10 cellular contexts compared by ENCODE assay signal in the genomic region with DNA sequence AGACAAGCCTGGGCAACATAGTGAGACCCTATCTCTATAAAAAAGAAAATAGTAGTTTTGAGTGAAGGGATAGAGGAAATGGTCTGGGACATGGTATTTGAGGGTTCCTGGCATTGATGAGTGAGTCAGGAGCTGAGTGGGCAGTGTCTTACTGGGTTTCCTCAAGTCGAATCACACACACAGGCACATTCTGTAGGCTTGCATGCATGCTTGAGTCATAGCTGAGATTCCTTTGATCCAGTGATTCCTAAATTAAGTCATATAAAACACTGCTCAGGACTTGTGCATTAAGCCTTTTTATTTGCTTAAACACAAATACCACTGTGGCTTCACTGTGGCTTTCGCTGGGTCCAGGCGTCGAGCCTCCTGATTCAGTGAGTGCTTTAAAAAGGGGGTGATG.
DNase-seq lines count a peak whose midpoint lies in the region; ATAC-seq, FAIRE-seq and TF ChIP-seq lines count a peak whose summit lies in the region.
"Had no signal": no experiment of that assay in that cellular context is flagged by ENCODE, and none has a peak within 500 bp of the region (broad histone marks: within the 10 kb centered on the region; RNA-seq: fewer than 3 reads in every experiment).

No MANE protein-coding gene starts in this region.

- no peak overlapping the region for H3K4me3 ChIP-seq in body of pancreas

- H3K27me3 ChIP-seq in body of pancreas, result no peaks in the 10 kb centered on the region

- no peaks in the 10 kb centered on the region for H3K9me3 ChIP-seq in body of pancreas

- H3K27ac ChIP-seq in epithelial cell of prostate, result peak overlapping the region; percentile 40
- no peak overlapping the region for H3K27ac ChIP-seq in body of pancreas

- DNase-seq in GM04504 (ENCODE audit: low read depth), result peak; percentile 81
- DNase-seq in RCC 7860 (ENCODE audit: low spot score), result peak; percentile 92
- peak; percentile 91 for DNase-seq in epithelial cell of prostate (ENCODE audit: low read depth, low spot score)
- peak; percentile 56 for DNase-seq in putamen (ENCODE audit: low spot score)
- DNase-seq in frontal cortex (ENCODE audit: low spot score in 2 of 2), result no peak
- no peak for DNase-seq in GF-D8 (lab: John Stamatoyannopoulos, UW)
- DNase-seq in body of pancreas, result no peak
- DNase-seq: activated B cell treated with CpG ODN at 0.5 μM for 24 hours, NCI-H1417 treated with DMSO at 0.1 percent for 48 hours had no signal

- ATAC-seq in GM19395 (IDR thresholded peaks at IDR 0.05; ENCODE audit: unreplicated experiment) (no peak), body of pancreas (no peak)

- TF ChIP-seq CTCF in body of pancreas (IDR thresholded peaks at IDR 0.05), result no peak

- FAIRE-seq in RCC 7860 (lab: Jason Lieb, UNC) (peak; percentile 94), frontal cortex (lab: Jason Lieb, UNC) (no peak)

- 88 to 92% methylated on average over 4 of the region's 4 CpGs for WGBS in body of pancreas, 2 donors

- no peak for TF ChIP-seq POLR2A in body of pancreas (IDR thresholded peaks at IDR 0.05)

- peaks cover 12% of the 10 kb centered on the region for H3K4me1 ChIP-seq in body of pancreas

- intact Hi-C loops in body of pancreas (cut with DNase I), result no loop called here

- H3K36me3 ChIP-seq in body of pancreas (replicated peaks in 1 of 2; ENCODE audit: insufficient read depth in 1 of 2, low read depth in 2 of 2), result no peaks in the 10 kb centered on the region

Comparison
In these comparisons a context has a peak if more than half of its experiments do, and no peak if none do; other contexts are left out.
1. DNase-seq: peak in GM04504 (single experiment), RCC 7860 (single experiment), epithelial cell of prostate (single experiment) and putamen (single experiment); none in frontal cortex (0 of 2), GF-D8 (single experiment) and body of pancreas (0 of 4).